8 cellular contexts compared by ENCODE assay signal in the genomic region with DNA sequence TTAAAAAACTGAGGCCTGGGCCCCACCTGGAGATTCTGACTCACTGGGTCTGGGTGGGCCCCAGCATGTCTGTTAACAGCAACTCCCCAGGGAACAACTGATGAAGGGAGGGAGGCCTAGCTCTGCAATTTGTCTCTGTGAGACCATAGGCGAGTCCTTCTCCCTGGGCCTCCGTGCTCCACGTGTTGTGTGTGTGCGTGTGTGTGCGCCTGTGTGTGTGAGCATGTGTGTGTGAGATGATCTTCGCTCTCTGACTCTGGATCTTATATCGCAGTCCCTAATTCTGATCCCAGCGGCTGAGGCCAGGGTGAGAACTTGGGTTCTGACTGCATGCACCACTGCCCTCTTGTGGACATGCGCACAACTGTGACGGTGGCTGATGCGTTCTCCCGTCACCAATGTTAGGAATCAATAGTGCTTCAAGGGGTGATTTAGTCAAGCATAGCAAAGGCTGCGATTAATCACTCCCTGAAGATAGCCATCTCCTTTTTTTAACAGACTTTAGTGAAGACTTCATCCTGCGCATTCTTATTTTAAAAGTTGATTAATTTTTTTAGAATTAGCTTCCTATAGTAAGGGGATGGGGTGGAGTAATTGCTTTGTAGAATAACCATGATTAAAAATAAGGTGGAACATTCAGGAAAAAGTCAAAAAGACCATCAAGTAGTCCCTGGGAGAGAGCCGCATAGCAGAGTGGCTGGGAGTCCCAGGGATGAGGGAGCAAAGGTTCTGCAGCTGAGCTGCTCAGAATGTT.
DNase-seq lines count a peak whose midpoint lies in the region; ATAC-seq and TF ChIP-seq lines count a peak whose summit lies in the region.

No MANE protein-coding gene starts in this region.

- POLR2A ChIA-PET in activated CD4-positive, alpha-beta memory T cell treated with anti-CD3 and anti-CD28 coated beads, Interleukin-2, amount 10 ng/mL, durations not matched to agents 7 days and 5 days (lab: Charles Lee): interaction anchor here (1.4 kb wide), 1 partner anchor 62 kb away, joined by 5 read pairs; the partner anchor contains the start of gene USP24

- H3K36me3 Mint-ChIP-seq in activated CD4-positive, alpha-beta memory T cell treated with anti-CD3 and anti-CD28 coated beads, Interleukin-2, amount 10 ng/mL, durations not matched to agents 7 days and 5 days (ENCODE audit: low read depth): no peaks in the 10 kb centered on the region
- no peaks in the 10 kb centered on the region for H3K36me3 Mint-ChIP-seq in mesothelial cell of epicardium

- no peaks in the 10 kb centered on the region for H3K9me3 ChIP-seq in effector memory CD4-positive, alpha-beta T cell (ENCODE audit: control insufficient read depth, low read length)

- no peak overlapping the region for H3K27ac Mint-ChIP-seq in activated CD4-positive, alpha-beta memory T cell treated with anti-CD3 and anti-CD28 coated beads, Interleukin-2, amount 10 ng/mL, durations not matched to agents 7 days and 5 days
- H3K27ac Mint-ChIP-seq in mesothelial cell of epicardium: no peak overlapping the region

- H3K4me3 ChIP-seq in effector memory CD4-positive, alpha-beta T cell (ENCODE audit: insufficient read depth, low read depth, low read length, poor library complexity, severe bottlenecking): no peak overlapping the region

- H3K36me3 ChIP-seq in effector memory CD4-positive, alpha-beta T cell (ENCODE audit: control insufficient read depth, insufficient read depth, low read length): no peaks in the 10 kb centered on the region

- peak; percentile 82 for DNase-seq in NCI-H748 (lab: John Stamatoyannopoulos, UW; ENCODE audit: unreplicated experiment)
- peak; percentile 84 for DNase-seq in activated CD4-positive, alpha-beta memory T cell treated with anti-CD3 and anti-CD28 coated beads, Interleukin-2, amount 10 ng/mL, durations not matched to agents 7 days and 5 days
- DNase-seq in effector memory CD4-positive, alpha-beta T cell: peak; percentile 39 to 64 (median 44)
- peak; percentile 40 to 74 for DNase-seq in mesothelial cell of epicardium (ENCODE audit: low spot score in 2 of 2, unreplicated experiment in 2 of 2)
- DNase-seq in stimulated activated CD8-positive, alpha-beta memory T cell treated with anti-CD3 and anti-CD28 coated beads, Interleukin-4, amount 100 ng/mL, for 1 hour (ENCODE audit: low read depth in 2 of 2, low spot score in 1 of 2): peak; percentile 58 to 67

- TF ChIP-seq CTCF in C4-2B (conservative IDR thresholded peaks at IDR 0.05) (peak; percentile 92), mesothelial cell of epicardium (IDR thresholded peaks at IDR 0.05; ENCODE audit: unreplicated experiment) (peak; percentile 66)

- peaks cover 4% of the 10 kb centered on the region for H3K4me1 ChIP-seq in effector memory CD4-positive, alpha-beta T cell (ENCODE audit: control insufficient read depth, insufficient read depth, low read length, poor library complexity, severe bottlenecking)

- no peaks in the 10 kb centered on the region for H3K27me3 ChIP-seq in effector memory CD4-positive, alpha-beta T cell (replicated peaks; ENCODE audit: control insufficient read depth, insufficient read depth, low read length, poor library complexity, severe bottlenecking)

- peaks cover 7% of the 10 kb centered on the region for H3K27me3 Mint-ChIP-seq in activated CD4-positive, alpha-beta memory T cell treated with anti-CD3 and anti-CD28 coated beads, Interleukin-2, amount 10 ng/mL, durations not matched to agents 7 days and 5 days
- H3K27me3 Mint-ChIP-seq in mesothelial cell of epicardium (ENCODE audit: low read depth): no peaks in the 10 kb centered on the region

- no peak overlapping the region for H3K27ac ChIP-seq in C4-2B
- H3K27ac ChIP-seq in effector memory CD4-positive, alpha-beta T cell (ENCODE audit: insufficient read depth, low read length, poor library complexity, severe bottlenecking): no peak overlapping the region

- peaks cover 21% of the 10 kb centered on the region for H3K4me1 Mint-ChIP-seq in activated CD4-positive, alpha-beta memory T cell treated with anti-CD3 and anti-CD28 coated beads, Interleukin-2, amount 10 ng/mL, durations not matched to agents 7 days and 5 days
- H3K4me1 Mint-ChIP-seq in mesothelial cell of epicardium: peaks cover 21% of the 10 kb centered on the region

- no peak overlapping the region for H3K4me3 Mint-ChIP-seq in activated CD4-positive, alpha-beta memory T cell treated with anti-CD3 and anti-CD28 coated beads, Interleukin-2, amount 10 ng/mL, durations not matched to agents 7 days and 5 days
- H3K4me3 Mint-ChIP-seq in mesothelial cell of epicardium: no peak overlapping the region

- ATAC-seq in GM19372 (IDR thresholded peaks at IDR 0.05; ENCODE audit: low read depth, unreplicated experiment) (peak; percentile 90), HG03520 (IDR thresholded peaks at IDR 0.05; ENCODE audit: unreplicated experiment) (peak; percentile 88)

- CTCF ChIA-PET in activated CD4-positive, alpha-beta memory T cell treated with anti-CD3 and anti-CD28 coated beads, Interleukin-2, amount 10 ng/mL, durations not matched to agents 7 days and 5 days (lab: Charles Lee): interaction anchor here (0.7 to 5.3 kb wide), 19 partner anchors 9 to 333 kb away, joined by 3 to 76 read pairs (median 4); no protein-coding TSS in a partner anchor

- no peaks in the 10 kb centered on the region for H3K9me3 Mint-ChIP-seq in activated CD4-positive, alpha-beta memory T cell treated with anti-CD3 and anti-CD28 coated beads, Interleukin-2, amount 10 ng/mL, durations not matched to agents 7 days and 5 days
- no peaks in the 10 kb centered on the region for H3K9me3 Mint-ChIP-seq in mesothelial cell of epicardium
